ENCODE assay signal across 19 cellular contexts in the genomic region with DNA sequence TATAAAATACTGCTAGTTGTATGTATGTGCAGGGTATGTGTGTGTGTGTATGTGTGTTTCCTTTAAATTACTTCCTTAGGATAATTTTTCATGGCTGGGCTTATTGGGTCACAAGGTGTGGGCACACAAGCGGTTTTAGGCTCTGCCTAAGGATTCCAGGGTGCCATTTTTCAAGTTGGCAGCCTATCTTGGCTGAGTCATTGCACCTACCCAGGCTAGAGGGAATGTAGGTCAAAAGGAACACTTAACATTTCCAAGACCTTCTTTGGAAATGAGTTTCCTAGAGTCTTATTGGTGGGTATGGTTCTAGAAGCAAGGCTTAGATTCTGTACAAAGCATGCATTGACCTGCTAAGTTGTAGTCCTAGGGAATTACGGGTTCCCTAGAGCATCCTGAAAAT.
DNase-seq lines count a peak whose midpoint lies in the region; ATAC-seq and TF ChIP-seq lines count a peak whose summit lies in the region.
"Had no signal": no experiment of that assay in that cellular context is flagged by ENCODE, and none has a peak within 500 bp of the region (broad histone marks: within the 10 kb centered on the region; RNA-seq: fewer than 3 reads in every experiment).

No MANE protein-coding gene starts in this region.

- peaks cover 4% of the 10 kb centered on the region; the same call in 1 of the 2 replicates for H3K4me1 ChIP-seq in PC-3 (ENCODE audit: insufficient read depth, low read length)
- H3K4me1 ChIP-seq in left lung: no peaks in the 10 kb centered on the region
- H3K4me1 ChIP-seq: BLaER1 treated with 17β-estradiol and CSF1 and Interleukin-3, amounts not matched to agents 10 nM and 100 nM had no signal

- 0 out of 2 replicates have a peak, but pooled peaks cover 4% of the 10 kb centered on the region for H3K9me3 ChIP-seq in PC-3 (ENCODE audit: low read length)
- H3K9me3 ChIP-seq in left lung: no peaks in the 10 kb centered on the region

- POLR2A ChIA-PET in PC-3 (lab: Charles Lee; ENCODE audit: unreplicated experiment): no interaction called here

- H3K27ac ChIP-seq in PC-3 (ENCODE audit: low read length): no peak overlapping the region
- H3K27ac ChIP-seq in left lung: no peak overlapping the region
- H3K27ac ChIP-seq: BLaER1 treated with 17β-estradiol and CSF1 and Interleukin-3, amounts not matched to agents 10 nM and 100 nM; GM23248; HL-60 had no signal

- H3K9me2 ChIP-seq in PC-3 (replicated peaks; ENCODE audit: low read length): peaks cover 12% of the 10 kb centered on the region; the same call in 1 of the 2 replicates

- TF ChIP-seq CTCF in PC-3 (conservative IDR thresholded peaks at IDR 0.05; ENCODE audit: low read depth, low read length) (no peak), left lung (IDR thresholded peaks at IDR 0.05) (no peak), retinal pigment epithelial cell (conservative IDR thresholded peaks at IDR 0.05; ENCODE audit: low read depth, low read length) (no peak)

- ATAC-seq in PC-3 (peak; percentile 23), left lung (peak; percentile 23), GM18520 (IDR thresholded peaks at IDR 0.05; ENCODE audit: unreplicated experiment) (no peak)

- intact Hi-C loops in PC-3 (cut with micrococcal nuclease) (no loop called here), left lung (cut with DNase I) (no loop called here)

- H4K20me1 ChIP-seq in PC-3 (ENCODE audit: low read length): no peaks in the 10 kb centered on the region
- H4K20me1 ChIP-seq: BLaER1 treated with 17β-estradiol and CSF1 and Interleukin-3, amounts not matched to agents 10 nM and 100 nM had no signal

- no peak overlapping the region for H3K4me3 ChIP-seq in PC-3 (ENCODE audit: low read length)
- no peak overlapping the region for H3K4me3 ChIP-seq in left lung
- H3K4me3 ChIP-seq in retinal pigment epithelial cell (ENCODE audit: low read length): no peak overlapping the region
- H3K4me3 ChIP-seq: BLaER1 treated with 17β-estradiol and CSF1 and Interleukin-3, amounts not matched to agents 10 nM and 100 nM; GM23248 had no signal

- H3K36me3 ChIP-seq in PC-3 (ENCODE audit: low read depth, low read length) (no peaks in the 10 kb centered on the region), left lung (no peaks in the 10 kb centered on the region)
- H3K36me3 ChIP-seq: BLaER1 treated with 17β-estradiol and CSF1 and Interleukin-3, amounts not matched to agents 10 nM and 100 nM had no signal

- no peaks in the 10 kb centered on the region for H3F3A ChIP-seq in PC-3 (ENCODE audit: low read length, unreplicated experiment)

- no TSS peak for BruUV-seq in PC-3 (replicated peaks; lab: Mats Ljungman, UMichigan)

- CTCF ChIA-PET in PC-3 (lab: Charles Lee): no interaction called here

- H3K27me3 ChIP-seq in PC-3 (ENCODE audit: low read length) (peaks cover 21% of the 10 kb centered on the region; the same call in 1 of the 2 replicates), left lung (no peaks in the 10 kb centered on the region)
- H3K27me3 ChIP-seq: BLaER1 treated with 17β-estradiol and CSF1 and Interleukin-3, amounts not matched to agents 10 nM and 100 nM had no signal

- DNase-seq in Daoy (ENCODE audit: low read depth): peak; percentile 40
- peak; percentile 54 for DNase-seq in PC-3
- no peak for DNase-seq in left lung
- DNase-seq in retinal pigment epithelial cell (ENCODE audit: low read depth): peak; percentile 56
- no peak for DNase-seq in EL
- DNase-seq in NAMALWA (ENCODE audit: low spot score): no peak
- no peak for DNase-seq in activated T-cell treated with anti-CD3 and anti-CD28 coated beads, Interleukin-2, amount 50 U/mL, for 48 hours
- DNase-seq: 8988T; CD8-positive, alpha-beta memory T cell; COR-L47; DMS 273 treated with DMSO at 0.1 percent for 48 hours; DMS53; DND-41; GF-D8; GM23248; HCEC 1CT had no signal

- no peaks in the 10 kb centered on the region for H3K79me2 ChIP-seq in PC-3 (ENCODE audit: low read length)

- no peak overlapping the region for H2AFZ ChIP-seq in PC-3 (ENCODE audit: low read length)
- H2AFZ ChIP-seq: GM23248 had no signal

- no peak overlapping the region for H3K4me2 ChIP-seq in PC-3 (ENCODE audit: low read length)
- H3K4me2 ChIP-seq: BLaER1 treated with 17β-estradiol and CSF1 and Interleukin-3, amounts not matched to agents 10 nM and 100 nM had no signal

- no peak overlapping the region for H3K9ac ChIP-seq in PC-3 (ENCODE audit: low read length)
- H3K9ac ChIP-seq: BLaER1 treated with 17β-estradiol and CSF1 and Interleukin-3, amounts not matched to agents 10 nM and 100 nM; GM23248 had no signal

Comparison
In these comparisons a context has a peak if more than half of its experiments do, and no peak if none do; other contexts are left out.
1. DNase-seq: peak in Daoy (single experiment), PC-3 (single experiment) and retinal pigment epithelial cell (single experiment); none in left lung (0 of 2), EL (single experiment), NAMALWA (single experiment) and activated T-cell treated with anti-CD3 and anti-CD28 coated beads, Interleukin-2, amount 50 U/mL, for 48 hours (0 of 2).